In genomic region chr9:99172129-99173091, GRCh38 we compare ENCODE assay signal across 14 cellular contexts. TPM values are rescaled to one million over a fixed set of nuclear protein-coding genes. Genes with fewer than 3 reads are reported as not detected.
A peak's percentile ranks its signal among the peaks of the same experiment; 100 is the strongest.
DNase-seq lines count a peak whose midpoint lies in the region; ATAC-seq and TF ChIP-seq lines count a peak whose summit lies in the region.
"Had no signal": no experiment of that assay in that cellular context is flagged by ENCODE, and none has a peak within 500 bp of the region (broad histone marks: within the 10 kb centered on the region; RNA-seq: fewer than 3 reads in every experiment).

No MANE protein-coding gene starts in this region.

- H3K36me3 ChIP-seq in upper lobe of left lung = no peaks in the 10 kb centered on the region
- H3K36me3 ChIP-seq in brain microvascular endothelial cell (replicated peaks) = no peaks in the 10 kb centered on the region
- H3K36me3 ChIP-seq: gastroesophageal sphincter, SJCRH30, vagina had no signal

- in situ Hi-C loops in brain microvascular endothelial cell (cut with HindIII; ENCODE audit: low pct_ligation_motif_present, low sequenced_read_pairs) = no loop called here

- H3K27ac Mint-ChIP-seq in activated naive CD8-positive, alpha-beta T cell treated with anti-CD3 and anti-CD28 coated beads, Interleukin-2, amount 10 ng/mL, durations not matched to agents 7 days and 5 days = peak overlapping the region; percentile 34
- no peak overlapping the region for H3K27ac Mint-ChIP-seq in activated naive CD8-positive, alpha-beta T cell treated with anti-CD3 and anti-CD28 coated beads for 36 hours
- peak overlapping the region; percentile 26 for H3K27ac Mint-ChIP-seq in stimulated activated memory B cell treated with anti-CD40 and anti-IgM and Interleukin-4, amounts not matched to agents 10 μg/mL and 1 μg/mL and 100 μg/mL, for 72 hours

- ATAC-seq in activated naive CD8-positive, alpha-beta T cell treated with anti-CD3 and anti-CD28 coated beads, Interleukin-2, amount 10 ng/mL, durations not matched to agents 7 days and 5 days (ENCODE audit: low read depth) = no peak
- ATAC-seq in stimulated activated memory B cell treated with anti-CD40 and anti-IgM and Interleukin-4, amounts not matched to agents 10 μg/mL and 1 μg/mL and 100 μg/mL, for 72 hours = no peak
- ATAC-seq in upper lobe of left lung (ENCODE audit: low FRiP score in 2 of 2) (no peak), GM21576 (IDR thresholded peaks at IDR 0.05; ENCODE audit: unreplicated experiment) (no peak)
- ATAC-seq: gastroesophageal sphincter had no signal

- H3K4me1 Mint-ChIP-seq in activated naive CD8-positive, alpha-beta T cell treated with anti-CD3 and anti-CD28 coated beads, Interleukin-2, amount 10 ng/mL, durations not matched to agents 7 days and 5 days = peaks cover 40% of the 10 kb centered on the region
- H3K4me1 Mint-ChIP-seq in activated naive CD8-positive, alpha-beta T cell treated with anti-CD3 and anti-CD28 coated beads for 36 hours = peaks cover 30% of the 10 kb centered on the region
- peaks cover 58% of the 10 kb centered on the region for H3K4me1 Mint-ChIP-seq in stimulated activated memory B cell treated with anti-CD40 and anti-IgM and Interleukin-4, amounts not matched to agents 10 μg/mL and 1 μg/mL and 100 μg/mL, for 72 hours

- H3K4me3 Mint-ChIP-seq in activated naive CD8-positive, alpha-beta T cell treated with anti-CD3 and anti-CD28 coated beads, Interleukin-2, amount 10 ng/mL, durations not matched to agents 7 days and 5 days = no peak overlapping the region
- H3K4me3 Mint-ChIP-seq in activated naive CD8-positive, alpha-beta T cell treated with anti-CD3 and anti-CD28 coated beads for 36 hours = no peak overlapping the region
- no peak overlapping the region for H3K4me3 Mint-ChIP-seq in stimulated activated memory B cell treated with anti-CD40 and anti-IgM and Interleukin-4, amounts not matched to agents 10 μg/mL and 1 μg/mL and 100 μg/mL, for 72 hours

- H3K27me3 ChIP-seq in upper lobe of left lung (no peaks in the 10 kb centered on the region), brain microvascular endothelial cell (replicated peaks) (no peaks in the 10 kb centered on the region)
- H3K27me3 ChIP-seq: SJCRH30, vagina had no signal

- no peaks in the 10 kb centered on the region for H3K36me3 Mint-ChIP-seq in activated naive CD8-positive, alpha-beta T cell treated with anti-CD3 and anti-CD28 coated beads, Interleukin-2, amount 10 ng/mL, durations not matched to agents 7 days and 5 days
- H3K36me3 Mint-ChIP-seq in activated naive CD8-positive, alpha-beta T cell treated with anti-CD3 and anti-CD28 coated beads for 36 hours = no peaks in the 10 kb centered on the region
- no peaks in the 10 kb centered on the region for H3K36me3 Mint-ChIP-seq in stimulated activated memory B cell treated with anti-CD40 and anti-IgM and Interleukin-4, amounts not matched to agents 10 μg/mL and 1 μg/mL and 100 μg/mL, for 72 hours

- H3K27me3 Mint-ChIP-seq in activated naive CD8-positive, alpha-beta T cell treated with anti-CD3 and anti-CD28 coated beads, Interleukin-2, amount 10 ng/mL, durations not matched to agents 7 days and 5 days = no peaks in the 10 kb centered on the region
- peaks cover 4% of the 10 kb centered on the region for H3K27me3 Mint-ChIP-seq in activated naive CD8-positive, alpha-beta T cell treated with anti-CD3 and anti-CD28 coated beads for 36 hours
- H3K27me3 Mint-ChIP-seq in stimulated activated memory B cell treated with anti-CD40 and anti-IgM and Interleukin-4, amounts not matched to agents 10 μg/mL and 1 μg/mL and 100 μg/mL, for 72 hours = no peaks in the 10 kb centered on the region

- H3K9me3 Mint-ChIP-seq in activated naive CD8-positive, alpha-beta T cell treated with anti-CD3 and anti-CD28 coated beads, Interleukin-2, amount 10 ng/mL, durations not matched to agents 7 days and 5 days = peaks cover 3% of the 10 kb centered on the region
- H3K9me3 Mint-ChIP-seq in activated naive CD8-positive, alpha-beta T cell treated with anti-CD3 and anti-CD28 coated beads for 36 hours = no peaks in the 10 kb centered on the region
- H3K9me3 Mint-ChIP-seq in stimulated activated memory B cell treated with anti-CD40 and anti-IgM and Interleukin-4, amounts not matched to agents 10 μg/mL and 1 μg/mL and 100 μg/mL, for 72 hours = no peaks in the 10 kb centered on the region

- H3K4me1 ChIP-seq in upper lobe of left lung = no peaks in the 10 kb centered on the region
- H3K4me1 ChIP-seq: gastroesophageal sphincter, vagina had no signal

- no peak for TF ChIP-seq EP300 in upper lobe of left lung (IDR thresholded peaks at IDR 0.05)

- TF ChIP-seq CTCF in upper lobe of left lung (IDR thresholded peaks at IDR 0.05) (no peak), brain microvascular endothelial cell (IDR thresholded peaks at IDR 0.05; ENCODE audit: low read depth, low read length, missing control alignments) (no peak)

- no peaks in the 10 kb centered on the region for H3K9me3 ChIP-seq in upper lobe of left lung
- H3K9me3 ChIP-seq: gastroesophageal sphincter, SJCRH30, vagina had no signal

- H3K4me3 ChIP-seq in upper lobe of left lung = no peak overlapping the region
- H3K4me3 ChIP-seq in brain microvascular endothelial cell (ENCODE audit: low read depth, low read length) = no peak overlapping the region
- H3K4me3 ChIP-seq: gastroesophageal sphincter, SJCRH30, vagina had no signal

- WGBS in upper lobe of left lung, 2 donors = 80 to 82% methylated on average over 9 of the region's 9 CpGs

- no peak for DNase-seq in activated naive CD8-positive, alpha-beta T cell treated with anti-CD3 and anti-CD28 coated beads, Interleukin-2, amount 10 ng/mL, durations not matched to agents 7 days and 5 days
- no peak for DNase-seq in activated naive CD8-positive, alpha-beta T cell treated with anti-CD3 and anti-CD28 coated beads for 36 hours
- peak; percentile 96 for DNase-seq in NCI-H2171 treated with DMSO at 0.1 percent for 48 hours (lab: John Stamatoyannopoulos, UW)
- peak; percentile 27 for DNase-seq in astrocyte of the hippocampus (ENCODE audit: low read depth, low spot score)
- no peak for DNase-seq in upper lobe of left lung
- no peak for DNase-seq in brain microvascular endothelial cell
- DNase-seq: DND-41; NCI-H446 treated with DMSO at 0.1 percent for 48 hours; SJCRH30; stimulated activated CD8-positive, alpha-beta memory T cell treated with anti-CD3 and anti-CD28 coated beads, Interleukin-4, amount 100 ng/mL, for 48 hours had no signal

- TF ChIP-seq POLR2A in upper lobe of left lung (IDR thresholded peaks at IDR 0.05) = no peak

- no peak overlapping the region for H3K27ac ChIP-seq in upper lobe of left lung
- H3K27ac ChIP-seq in brain microvascular endothelial cell = no peak overlapping the region
- H3K27ac ChIP-seq: gastroesophageal sphincter, SJCRH30, vagina had no signal

- POLR2A ChIA-PET in activated naive CD8-positive, alpha-beta T cell treated with anti-CD3 and anti-CD28 coated beads, Interleukin-2, amount 10 ng/mL, durations not matched to agents 7 days and 5 days (lab: Charles Lee) = no interaction called here

RNA-seq across cellular contexts. Expression of gene ALG2, which starts 49.3 kb away (rescaled TPM):
- 10 to 100 TPM; 21.7 to 23.7 TPM for total RNA-seq in activated naive CD8-positive, alpha-beta T cell treated with anti-CD3 and anti-CD28 coated beads, Interleukin-2, amount 10 ng/mL, durations not matched to agents 7 days and 5 days
- 10 to 100 TPM; 27.3 to 30.3 TPM for total RNA-seq in activated naive CD8-positive, alpha-beta T cell treated with anti-CD3 and anti-CD28 coated beads for 36 hours
- 10 to 100 TPM; 22.2 to 61.4 (median 41.2) TPM for total RNA-seq in upper lobe of left lung

RNA-seq across cellular contexts. Expression of gene SEC61B, which starts 49.7 kb away (rescaled TPM):
- 10 to 100 TPM; 83.8 to 87.8 TPM for total RNA-seq in activated naive CD8-positive, alpha-beta T cell treated with anti-CD3 and anti-CD28 coated beads, Interleukin-2, amount 10 ng/mL, durations not matched to agents 7 days and 5 days
- 100 to 1,000 TPM; 161 to 164 TPM for total RNA-seq in activated naive CD8-positive, alpha-beta T cell treated with anti-CD3 and anti-CD28 coated beads for 36 hours
- 100 to 1,000 TPM in 3 of 6 donors, 10 to 100 TPM in 3; 26.2 to 128 (median 95.7) TPM for total RNA-seq in upper lobe of left lung

Comparison
In these comparisons a context has a peak if more than half of its experiments do, and no peak if none do; other contexts are left out.
1. DNase-seq: peak in NCI-H2171 treated with DMSO at 0.1 percent for 48 hours (single experiment) and astrocyte of the hippocampus (single experiment); none in activated naive CD8-positive, alpha-beta T cell treated with anti-CD3 and anti-CD28 coated beads, Interleukin-2, amount 10 ng/mL, durations not matched to agents 7 days and 5 days (single experiment), activated naive CD8-positive, alpha-beta T cell treated with anti-CD3 and anti-CD28 coated beads for 36 hours (single experiment), upper lobe of left lung (0 of 2) and brain microvascular endothelial cell (single experiment).